ENCODE assay signal across 21 cellular contexts in genomic region chr6:20464847-20465246, GRCh38.
DNase-seq lines count a peak whose midpoint lies in the region; ATAC-seq and TF ChIP-seq lines count a peak whose summit lies in the region.
"Had no signal": no experiment of that assay in that cellular context is flagged by ENCODE, and none has a peak within 500 bp of the region (broad histone marks: within the 10 kb centered on the region; RNA-seq: fewer than 3 reads in every experiment).

No MANE protein-coding gene starts in this region.

- intact Hi-C loops in aorta (cut with DNase I) (no loop called here), tibial artery (cut with DNase I; ENCODE audit: low total_unique reads) (no loop called here)

- peaks cover 4% of the 10 kb centered on the region for H3K9me3 Mint-ChIP-seq in activated T-cell treated with anti-CD3 and anti-CD28 coated beads, Interleukin-2, amount 50 U/mL, for 24 hours
- peaks cover 6% of the 10 kb centered on the region for H3K9me3 Mint-ChIP-seq in activated T-cell treated with anti-CD3 and anti-CD28 coated beads, Interleukin-2, amount 50 U/mL, for 4 hours
- H3K9me3 Mint-ChIP-seq in WTC11 (peaks cover 18% of the 10 kb centered on the region), progenitor cell of endocrine pancreas (ENCODE audit: low read depth) (peaks cover 6% of the 10 kb centered on the region)

- H3K27ac ChIP-seq in foreskin keratinocyte (no peak overlapping the region), aorta (ENCODE audit: low read depth in 1 of 2, low read length in 2 of 2) (no peak overlapping the region), tibial artery (no peak overlapping the region)
- H3K27ac ChIP-seq: 22Rv1; BLaER1 treated with 17β-estradiol and CSF1 and Interleukin-3, amounts not matched to agents 10 nM and 100 nM; KMS-11 had no signal

- H3K4me1 Mint-ChIP-seq in activated T-cell treated with anti-CD3 and anti-CD28 coated beads, Interleukin-2, amount 50 U/mL, for 24 hours (ENCODE audit: low read depth): peaks cover 20% of the 10 kb centered on the region
- H3K4me1 Mint-ChIP-seq in activated T-cell treated with anti-CD3 and anti-CD28 coated beads, Interleukin-2, amount 50 U/mL, for 4 hours (ENCODE audit: low read depth): peaks cover 18% of the 10 kb centered on the region
- H3K4me1 Mint-ChIP-seq in WTC11 (peaks cover 55% of the 10 kb centered on the region), progenitor cell of endocrine pancreas (ENCODE audit: low read depth) (no peaks in the 10 kb centered on the region)

- no peak for ATAC-seq in activated T-cell treated with anti-CD3 and anti-CD28 coated beads, Interleukin-2, amount 50 U/mL, for 4 hours
- ATAC-seq in WTC11 (no peak), foreskin keratinocyte (peak; percentile 68), aorta (ENCODE audit: low FRiP score) (no peak), GM19395 (IDR thresholded peaks at IDR 0.05; ENCODE audit: unreplicated experiment) (no peak)
- ATAC-seq: CD8-positive, alpha-beta T cell had no signal

- H3K36me3 Mint-ChIP-seq in activated T-cell treated with anti-CD3 and anti-CD28 coated beads, Interleukin-2, amount 50 U/mL, for 24 hours (ENCODE audit: low read depth): peaks cover 64% of the 10 kb centered on the region
- peaks cover 21% of the 10 kb centered on the region for H3K36me3 Mint-ChIP-seq in activated T-cell treated with anti-CD3 and anti-CD28 coated beads, Interleukin-2, amount 50 U/mL, for 4 hours (ENCODE audit: insufficient read depth)
- H3K36me3 Mint-ChIP-seq in WTC11: peaks cover 36% of the 10 kb centered on the region
- H3K36me3 Mint-ChIP-seq in progenitor cell of endocrine pancreas (ENCODE audit: insufficient read depth): peaks cover 18% of the 10 kb centered on the region

- no peaks in the 10 kb centered on the region for H3K36me3 ChIP-seq in aorta (ENCODE audit: control insufficient read depth in 1 of 2, insufficient read depth in 2 of 2, low read length in 1 of 2)
- H3K36me3 ChIP-seq in tibial artery: no peaks in the 10 kb centered on the region

- no peaks in the 10 kb centered on the region for H3K9me3 ChIP-seq in aorta (ENCODE audit: control insufficient read depth, low read length)
- no peaks in the 10 kb centered on the region for H3K9me3 ChIP-seq in tibial artery

- TF ChIP-seq CTCF in WTC11 (IDR thresholded peaks at IDR 0.05) (no peak), foreskin keratinocyte (conservative IDR thresholded peaks at IDR 0.05) (no peak), progenitor cell of endocrine pancreas (IDR thresholded peaks at IDR 0.05; ENCODE audit: unreplicated experiment) (no peak), tibial artery (IDR thresholded peaks at IDR 0.05) (no peak)

- WGBS in aorta, 2 donors: 94 to 96% methylated on average over 4 of the region's 4 CpGs

- peaks cover 14% of the 10 kb centered on the region for H3K4me1 ChIP-seq in foreskin keratinocyte
- no peaks in the 10 kb centered on the region for H3K4me1 ChIP-seq in aorta (ENCODE audit: control insufficient read depth in 1 of 2, insufficient read depth in 2 of 2, low read length in 2 of 2)
- no peaks in the 10 kb centered on the region for H3K4me1 ChIP-seq in tibial artery

- CTCF ChIA-PET in WTC11 (lab: Charles Lee): no interaction called here

- H3K4me3 Mint-ChIP-seq in activated T-cell treated with anti-CD3 and anti-CD28 coated beads, Interleukin-2, amount 50 U/mL, for 24 hours: no peak overlapping the region
- H3K4me3 Mint-ChIP-seq in activated T-cell treated with anti-CD3 and anti-CD28 coated beads, Interleukin-2, amount 50 U/mL, for 4 hours: no peak overlapping the region
- no peak overlapping the region for H3K4me3 Mint-ChIP-seq in WTC11
- no peak overlapping the region for H3K4me3 Mint-ChIP-seq in progenitor cell of endocrine pancreas (ENCODE audit: low read depth)
- H3K4me3 Mint-ChIP-seq: CD8-positive, alpha-beta T cell had no signal

- POLR2A ChIA-PET in WTC11 (lab: Charles Lee): no interaction called here

- no peaks in the 10 kb centered on the region for H3K27me3 Mint-ChIP-seq in activated T-cell treated with anti-CD3 and anti-CD28 coated beads, Interleukin-2, amount 50 U/mL, for 24 hours
- H3K27me3 Mint-ChIP-seq in activated T-cell treated with anti-CD3 and anti-CD28 coated beads, Interleukin-2, amount 50 U/mL, for 4 hours (ENCODE audit: low read depth): no peaks in the 10 kb centered on the region
- H3K27me3 Mint-ChIP-seq in WTC11 (ENCODE audit: low read depth): no peaks in the 10 kb centered on the region
- no peaks in the 10 kb centered on the region for H3K27me3 Mint-ChIP-seq in progenitor cell of endocrine pancreas

- peak overlapping the region; percentile 26 for H3K27ac Mint-ChIP-seq in activated T-cell treated with anti-CD3 and anti-CD28 coated beads, Interleukin-2, amount 50 U/mL, for 24 hours
- H3K27ac Mint-ChIP-seq in WTC11 (peak overlapping the region; percentile 69), progenitor cell of endocrine pancreas (peak overlapping the region; percentile 45)

- no peaks in the 10 kb centered on the region for H3K27me3 ChIP-seq in foreskin keratinocyte
- H3K27me3 ChIP-seq in aorta (ENCODE audit: control insufficient read depth in 1 of 2, insufficient read depth in 2 of 2, low read length in 1 of 2): no peaks in the 10 kb centered on the region
- no peaks in the 10 kb centered on the region for H3K27me3 ChIP-seq in tibial artery
- H3K27me3 ChIP-seq: BLaER1 treated with 17β-estradiol and CSF1 and Interleukin-3, amounts not matched to agents 10 nM and 100 nM had no signal

- DNase-seq in activated T-cell treated with anti-CD3 and anti-CD28 coated beads, Interleukin-2, amount 50 U/mL, for 24 hours: no peak
- DNase-seq in activated T-cell treated with anti-CD3 and anti-CD28 coated beads, Interleukin-2, amount 50 U/mL, for 4 hours: no peak
- DNase-seq in WTC11 (ENCODE audit: low spot score) (no peak), foreskin keratinocyte (peak; percentile 47 to 73), progenitor cell of endocrine pancreas (ENCODE audit: low spot score, unreplicated experiment) (no peak), aorta (no peak), tibial artery (no peak)
- DNase-seq: ACHN; CD8-positive, alpha-beta T cell; DMS153; GOT3; IMR-90; MV-4-11; NCI-H1694; NCI-H2081; NCI-H446; Right ventricle myocardium superior had no signal

- no peak overlapping the region for H3K4me3 ChIP-seq in aorta (ENCODE audit: low read length in 2 of 2)
- H3K4me3 ChIP-seq in tibial artery: no peak overlapping the region
- H3K4me3 ChIP-seq: BLaER1 treated with 17β-estradiol and CSF1 and Interleukin-3, amounts not matched to agents 10 nM and 100 nM had no signal

TF ChIP-seq in WTC11, 78 proteins besides CTCF, POLR2A, EP300 and RAD21:
- TF ChIP-seq ZNF121 (CRISPR knock-in tag; IDR thresholded peaks at IDR 0.05) (no peak), NR2C2 (CRISPR knock-in tag; IDR thresholded peaks at IDR 0.05) (no peak), SMAD4 (CRISPR knock-in tag; IDR thresholded peaks at IDR 0.05) (no peak), CBFB (CRISPR knock-in tag; IDR thresholded peaks at IDR 0.05; ENCODE audit: low read depth) (no peak), FOXJ3 (CRISPR knock-in tag; IDR thresholded peaks at IDR 0.05; ENCODE audit: borderline replicate concordance) (no peak), NR3C1 (CRISPR knock-in tag; conservative IDR thresholded peaks at IDR 0.05; ENCODE audit: low read depth) (no peak), PRRX2 (CRISPR knock-in tag; IDR thresholded peaks at IDR 0.05) (no peak), IRF2 (CRISPR knock-in tag; IDR thresholded peaks at IDR 0.05; ENCODE audit: borderline replicate concordance, low read depth) (no peak)

Comparison
In these comparisons a context has a peak if more than half of its experiments do, and no peak if none do; other contexts are left out.
1. DNase-seq: peak in foreskin keratinocyte (2 of 2); none in activated T-cell treated with anti-CD3 and anti-CD28 coated beads, Interleukin-2, amount 50 U/mL, for 24 hours (single experiment), activated T-cell treated with anti-CD3 and anti-CD28 coated beads, Interleukin-2, amount 50 U/mL, for 4 hours (single experiment), WTC11 (single experiment), progenitor cell of endocrine pancreas (single experiment), aorta (0 of 2) and tibial artery (0 of 2).
2. Peak in every context shown above with its lines, with median percentiles within 50 percentile points of each other: H3K27ac Mint-ChIP-seq.